ENCODE assay signal across 24 cellular contexts in genomic region chrX:70720721-70721120, GRCh38.
"Had no signal": no experiment of that assay in that cellular context is flagged by ENCODE, and none has a peak within 500 bp of the region (broad histone marks: within the 10 kb centered on the region; RNA-seq: fewer than 3 reads in every experiment).

No MANE protein-coding gene starts in this region.

- H3K27ac Mint-ChIP-seq: activated naive CD8-positive, alpha-beta T cell; activated T-helper 2 cell treated with anti-CD3 and anti-CD28 coated beads, Interferon-gamma antibody, Interleukin-2, Interleukin-4, amounts not matched to agents 10 μg/mL and 5 μg/mL and 100 μg/mL, durations not matched to agents 14 hours and 24 hours and 36 hours; endodermal cell; natural killer cell; progenitor cell of endocrine pancreas; stimulated activated naive B cell treated with anti-CD40 and anti-IgM and Interleukin-4, amounts not matched to agents 10 μg/mL and 1 μg/mL and 100 μg/mL, for 72 hours had no signal

- H3K9me3 Mint-ChIP-seq: activated T-cell treated with anti-CD3 and anti-CD28 coated beads, Interleukin-2, amount 50 U/mL, for 4 hours; activated T-helper 2 cell treated with anti-CD3 and anti-CD28 coated beads, Interferon-gamma antibody, Interleukin-2, Interleukin-4, amounts not matched to agents 10 μg/mL and 5 μg/mL and 100 μg/mL, durations not matched to agents 14 hours and 24 hours and 36 hours; natural killer cell; stimulated activated naive B cell treated with anti-CD40 and anti-IgM and Interleukin-4, amounts not matched to agents 10 μg/mL and 1 μg/mL and 100 μg/mL, for 72 hours had no signal

- H3K36me3 Mint-ChIP-seq: activated naive CD8-positive, alpha-beta T cell; natural killer cell; stimulated activated naive B cell treated with anti-CD40 and anti-IgM and Interleukin-4, amounts not matched to agents 10 μg/mL and 1 μg/mL and 100 μg/mL, for 72 hours had no signal

- H3K9me3 ChIP-seq: adrenal gland, ascending aorta, right atrium auricular region, transverse colon, uterus had no signal

- H3K27me3 Mint-ChIP-seq: activated naive CD8-positive, alpha-beta T cell; progenitor cell of endocrine pancreas had no signal

- H3K4me1 ChIP-seq: adrenal gland, ascending aorta, right atrium auricular region, transverse colon, uterus had no signal

- H3K27ac ChIP-seq: adrenal gland, ascending aorta, brain microvascular endothelial cell, coronary artery, right atrium auricular region, transverse colon, uterus had no signal

- H3K27me3 ChIP-seq: ascending aorta, brain microvascular endothelial cell, right atrium auricular region, transverse colon, uterus had no signal

- DNase-seq: activated CD4-positive, alpha-beta T cell treated with anti-CD3 and anti-CD28 coated beads for 1 hour; activated CD4-positive, alpha-beta T cell treated with anti-CD3 and anti-CD28 coated beads, Interleukin-2, amount 50 U/mL, for 48 hours; activated CD8-positive, alpha-beta memory T cell treated with anti-CD3 and anti-CD28 coated beads, Interleukin-2, amount 50 U/mL, for 48 hours; activated naive CD4-positive, alpha-beta T cell; activated T-cell treated with anti-CD3 and anti-CD28 coated beads, Interleukin-2, amount 50 U/mL, for 4 hours; adrenal gland; brain microvascular endothelial cell; central memory CD4-positive, alpha-beta T cell; endodermal cell; foreskin melanocyte; left ventricle myocardium superior; midbrain; natural killer cell; stimulated activated CD4-positive, alpha-beta T cell treated with anti-CD3 and anti-CD28 coated beads, Interleukin-1b, Interleukin-23, amount 100 ng/mL, for 48 hours; stimulated activated naive B cell treated with anti-CD40 and anti-IgM and Interleukin-4, amounts not matched to agents 10 μg/mL and 1 μg/mL and 100 μg/mL, for 72 hours; T-helper 1 cell; transverse colon; uterus had no signal

- H3K36me3 ChIP-seq: adrenal gland, ascending aorta, brain microvascular endothelial cell, right atrium auricular region, transverse colon, uterus had no signal

- ATAC-seq: activated T-cell treated with anti-CD3 and anti-CD28 coated beads, Interleukin-2, amount 50 U/mL, for 4 hours; left ventricle myocardium superior; natural killer cell; stimulated activated naive B cell treated with anti-CD40 and anti-IgM and Interleukin-4, amounts not matched to agents 10 μg/mL and 1 μg/mL and 100 μg/mL, for 72 hours had no signal

- H3K4me1 Mint-ChIP-seq: endodermal cell; natural killer cell; stimulated activated naive B cell treated with anti-CD40 and anti-IgM and Interleukin-4, amounts not matched to agents 10 μg/mL and 1 μg/mL and 100 μg/mL, for 72 hours had no signal

- H3K4me3 ChIP-seq: adrenal gland, ascending aorta, coronary artery, right atrium auricular region, transverse colon, uterus had no signal

- H3K4me3 Mint-ChIP-seq: activated naive CD8-positive, alpha-beta T cell; activated T-cell treated with anti-CD3 and anti-CD28 coated beads, Interleukin-2, amount 50 U/mL, for 4 hours; endodermal cell; natural killer cell; stimulated activated naive B cell treated with anti-CD40 and anti-IgM and Interleukin-4, amounts not matched to agents 10 μg/mL and 1 μg/mL and 100 μg/mL, for 72 hours had no signal
